8 cellular contexts compared by ENCODE assay signal in the genomic region with DNA sequence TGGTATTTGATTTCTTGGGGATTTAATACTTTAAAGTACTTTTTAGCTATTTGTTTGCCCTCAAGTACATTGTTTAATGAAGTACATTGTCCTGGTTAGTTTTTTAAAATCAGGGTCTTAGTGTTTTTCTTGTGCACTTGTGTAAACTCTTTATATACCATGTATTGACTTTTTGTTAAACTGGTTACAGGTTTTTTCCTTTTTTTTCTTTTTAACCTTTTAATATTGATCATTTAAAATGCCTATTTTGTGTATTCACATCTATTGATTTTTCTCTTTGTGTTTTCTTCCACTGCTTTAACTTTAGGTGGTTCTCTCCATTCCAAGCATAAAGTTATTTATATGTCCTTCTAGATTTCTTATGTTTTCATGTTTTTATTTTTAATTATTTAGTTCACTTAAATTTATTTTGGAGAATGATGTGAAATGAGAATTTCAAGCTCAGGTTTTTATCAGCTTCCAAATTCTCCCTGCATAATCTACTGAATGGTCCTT.
"Had no signal": no experiment of that assay in that cellular context is flagged by ENCODE, and none has a peak within 500 bp of the region (broad histone marks: within the 10 kb centered on the region; RNA-seq: fewer than 3 reads in every experiment).

No MANE protein-coding gene starts in this region.

- ATAC-seq: GM12878 had no signal

- FAIRE-seq: G401.6, GM12878, GM12891, GM12892, GM18507, GM19239 had no signal

- DNase-seq: GDM1, GF-D8 had no signal

- H3K4me3 ChIP-seq: GM12878 had no signal
